ENCODE assay signal across 13 cellular contexts in genomic region chr14:99260652-99261551, GRCh38. TPM values are rescaled to one million over a fixed set of nuclear protein-coding genes. Genes with fewer than 3 reads are reported as not detected.
DNase-seq lines count a peak whose midpoint lies in the region; ATAC-seq and TF ChIP-seq lines count a peak whose summit lies in the region.
"Had no signal": no experiment of that assay in that cellular context is flagged by ENCODE, and none has a peak within 500 bp of the region (broad histone marks: within the 10 kb centered on the region; RNA-seq: fewer than 3 reads in every experiment).

No MANE protein-coding gene starts in this region.

- H3K9me3 ChIP-seq in OCI-LY3 (ENCODE audit: insufficient read depth, low read length), result no peaks in the 10 kb centered on the region
- H3K9me3 ChIP-seq: pancreas had no signal

- H3K36me3 ChIP-seq in OCI-LY3 (replicated peaks; ENCODE audit: low read depth, low read length), result no peaks in the 10 kb centered on the region
- H3K36me3 ChIP-seq: pancreas had no signal

- H3K4me2 ChIP-seq in OCI-LY3 (ENCODE audit: low read length), result peak overlapping the region; percentile 12; the same call in 1 of the 2 replicates

- peaks cover 15% of the 10 kb centered on the region for H3K4me1 ChIP-seq in OCI-LY3 (ENCODE audit: low read length)
- H3K4me1 ChIP-seq: pancreas had no signal

- peak; percentile 26 for ATAC-seq in left colon
- ATAC-seq in SK-N-SH treated with all-trans-retinoic acid at 6 μM for 48 hours, result no peak
- ATAC-seq: Panc1, pancreas had no signal

- no peaks in the 10 kb centered on the region for H3K9me3 Mint-ChIP-seq in progenitor cell of endocrine pancreas (ENCODE audit: low read depth)
- H3K9me3 Mint-ChIP-seq: dendritic cell treated with granulocyte-macrophage colony-stimulating factor and Interleukin-4, amounts not matched to agents 40 ng/mL and 50 ng/mL, for 4 days had no signal

- peaks cover 7% of the 10 kb centered on the region for H3K4me1 Mint-ChIP-seq in progenitor cell of endocrine pancreas (ENCODE audit: low read depth)

- no peak overlapping the region for H3K9ac ChIP-seq in OCI-LY3 (ENCODE audit: low read length)

- H3K36me3 Mint-ChIP-seq in progenitor cell of endocrine pancreas (ENCODE audit: insufficient read depth), result no peaks in the 10 kb centered on the region

- H3K79me2 ChIP-seq in OCI-LY3 (ENCODE audit: low read length), result no peaks in the 10 kb centered on the region

- H4K20me1 ChIP-seq in OCI-LY3 (ENCODE audit: insufficient read depth, low read length), result no peaks in the 10 kb centered on the region

- no peak for TF ChIP-seq CTCF in AG10803 (conservative IDR thresholded peaks at IDR 0.05; ENCODE audit: low read length)
- TF ChIP-seq CTCF in OCI-LY3 (IDR thresholded peaks at IDR 0.05; ENCODE audit: low read depth, low read length), result no peak
- no peak for TF ChIP-seq CTCF in progenitor cell of endocrine pancreas (IDR thresholded peaks at IDR 0.05; ENCODE audit: unreplicated experiment)

- H3K27me3 Mint-ChIP-seq in progenitor cell of endocrine pancreas, result peaks cover 90% of the 10 kb centered on the region

- no peak for DNase-seq in AG10803 (ENCODE audit: low read depth)
- DNase-seq in activated gamma-delta T cell (lab: John Stamatoyannopoulos, UW), result peak; percentile 25
- no peak for DNase-seq in left colon
- no peak for DNase-seq in progenitor cell of endocrine pancreas (ENCODE audit: low spot score, unreplicated experiment)
- no peak for DNase-seq in NCI-H187 treated with DMSO at 0.1 percent for 48 hours (lab: John Stamatoyannopoulos, UW)
- no peak for DNase-seq in COLO829 (ENCODE audit: low spot score)
- DNase-seq: NCI-H1092, pancreas had no signal

- intact Hi-C loops in left colon (cut with DNase I, micrococcal nuclease), result loop anchor here in 1 of 2 donors (10.0 kb wide), 1 partner anchor 1126 kb away; no protein-coding TSS in a partner anchor

- H3K27ac Mint-ChIP-seq in progenitor cell of endocrine pancreas, result no peak overlapping the region
- H3K27ac Mint-ChIP-seq: dendritic cell treated with granulocyte-macrophage colony-stimulating factor and Interleukin-4, amounts not matched to agents 40 ng/mL and 50 ng/mL, for 4 days had no signal

- H3K27me3 ChIP-seq in OCI-LY3 (ENCODE audit: low read depth, low read length), result no peaks in the 10 kb centered on the region

- H3K4me3 ChIP-seq in AG10803 (ENCODE audit: low read length) (peak overlapping the region; percentile 7), OCI-LY3 (ENCODE audit: low read length) (no peak overlapping the region)
- H3K4me3 ChIP-seq: pancreas had no signal

- no peak overlapping the region for H2AFZ ChIP-seq in OCI-LY3 (ENCODE audit: low read depth, low read length)

- H3K27ac ChIP-seq in OCI-LY3 (ENCODE audit: low read length), result no peak overlapping the region
- H3K27ac ChIP-seq: C4-2B, pancreas had no signal

- no peak overlapping the region for H3K4me3 Mint-ChIP-seq in progenitor cell of endocrine pancreas (ENCODE audit: low read depth)
- H3K4me3 Mint-ChIP-seq: dendritic cell treated with granulocyte-macrophage colony-stimulating factor and Interleukin-4, amounts not matched to agents 40 ng/mL and 50 ng/mL, for 4 days had no signal

TF ChIP-seq in SK-N-SH treated with all-trans-retinoic acid at 6 μM for 48 hours, 23 proteins besides CTCF, POLR2A, EP300 and RAD21:
- TF ChIP-seq RARB (CRISPR knock-in tag; IDR thresholded peaks at IDR 0.05) (no peak), PPARA (CRISPR knock-in tag; IDR thresholded peaks at IDR 0.05; ENCODE audit: borderline replicate concordance) (no peak), CSDC2 (CRISPR knock-in tag; IDR thresholded peaks at IDR 0.05) (no peak), GLIS3 (CRISPR knock-in tag; IDR thresholded peaks at IDR 0.05) (no peak), ESRRG (CRISPR knock-in tag; IDR thresholded peaks at IDR 0.05) (no peak), ZFP30 (CRISPR knock-in tag; IDR thresholded peaks at IDR 0.05) (no peak)
- TF ChIP-seq, protein P1, sequence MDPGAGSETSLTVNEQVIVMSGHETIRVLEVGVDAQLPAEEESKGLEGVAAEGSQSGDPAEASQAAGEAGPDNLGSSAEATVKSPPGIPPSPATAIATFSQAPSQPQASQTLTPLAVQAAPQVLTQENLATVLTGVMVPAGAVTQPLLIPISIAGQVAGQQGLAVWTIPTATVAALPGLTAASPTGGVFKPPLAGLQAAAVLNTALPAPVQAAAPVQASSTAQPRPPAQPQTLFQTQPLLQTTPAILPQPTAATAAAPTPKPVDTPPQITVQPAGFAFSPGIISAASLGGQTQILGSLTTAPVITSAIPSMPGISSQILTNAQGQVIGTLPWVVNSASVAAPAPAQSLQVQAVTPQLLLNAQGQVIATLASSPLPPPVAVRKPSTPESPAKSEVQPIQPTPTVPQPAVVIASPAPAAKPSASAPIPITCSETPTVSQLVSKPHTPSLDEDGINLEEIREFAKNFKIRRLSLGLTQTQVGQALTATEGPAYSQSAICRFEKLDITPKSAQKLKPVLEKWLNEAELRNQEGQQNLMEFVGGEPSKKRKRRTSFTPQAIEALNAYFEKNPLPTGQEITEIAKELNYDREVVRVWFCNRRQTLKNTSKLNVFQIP (CRISPR knock-in tag; IDR thresholded peaks at IDR 0.05; ENCODE audit: borderline replicate concordance, low read depth), result no peak
- TF ChIP-seq, protein P2, sequence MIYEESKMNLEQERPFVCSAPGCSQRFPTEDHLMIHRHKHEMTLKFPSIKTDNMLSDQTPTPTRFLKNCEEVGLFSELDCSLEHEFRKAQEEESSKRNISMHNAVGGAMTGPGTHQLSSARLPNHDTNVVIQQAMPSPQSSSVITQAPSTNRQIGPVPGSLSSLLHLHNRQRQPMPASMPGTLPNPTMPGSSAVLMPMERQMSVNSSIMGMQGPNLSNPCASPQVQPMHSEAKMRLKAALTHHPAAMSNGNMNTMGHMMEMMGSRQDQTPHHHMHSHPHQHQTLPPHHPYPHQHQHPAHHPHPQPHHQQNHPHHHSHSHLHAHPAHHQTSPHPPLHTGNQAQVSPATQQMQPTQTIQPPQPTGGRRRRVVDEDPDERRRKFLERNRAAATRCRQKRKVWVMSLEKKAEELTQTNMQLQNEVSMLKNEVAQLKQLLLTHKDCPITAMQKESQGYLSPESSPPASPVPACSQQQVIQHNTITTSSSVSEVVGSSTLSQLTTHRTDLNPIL (CRISPR knock-in tag; IDR thresholded peaks at IDR 0.05; ENCODE audit: low read depth), result no peak

RNA-seq across cellular contexts. Expression of gene BCL11B, which starts 11.1 kb away (rescaled TPM):
- 1 to 10 TPM; 3.7 to 5.1 TPM for total RNA-seq in left colon
- total RNA-seq in progenitor cell of endocrine pancreas, result 2.3 and 2.9 TPM in 2 replicates
